In genomic region chr10:6269953-6270867, GRCh38 we compare ENCODE assay signal across 8 cellular contexts.
DNase-seq lines count a peak whose midpoint lies in the region; ATAC-seq lines count a peak whose summit lies in the region.

No MANE protein-coding gene starts in this region.

- peak overlapping the region; percentile 20 to 81 (median 44) for H3K4me3 Mint-ChIP-seq in immature natural killer cell

- ATAC-seq in GM19035 (IDR thresholded peaks at IDR 0.05; ENCODE audit: unreplicated experiment): peak; percentile 71
- ATAC-seq in HG03175 (IDR thresholded peaks at IDR 0.05; ENCODE audit: unreplicated experiment): peak; percentile 67

- peaks cover 3 to 10% (median 4%) of the 10 kb centered on the region in 3 donors for H3K27me3 Mint-ChIP-seq in immature natural killer cell (ENCODE audit: low read depth in 3 of 3)

- H3K4me1 Mint-ChIP-seq in immature natural killer cell: peaks cover 39 to 46% of the 10 kb centered on the region in 2 donors

- H3K9me3 Mint-ChIP-seq in immature natural killer cell: no peaks in the 10 kb centered on the region

- peak; percentile 43 to 65 for DNase-seq in activated CD4-positive, alpha-beta T cell treated with anti-CD3 and anti-CD28 coated beads, Interleukin-2, amount 50 U/mL, for 24 hours (ENCODE audit: low read depth in 1 of 2, low spot score in 1 of 2)
- peak; percentile 74 to 87 (median 77) for DNase-seq in immature natural killer cell
- peak; percentile 80 for DNase-seq in stimulated activated naive CD4-positive, alpha-beta T cell treated with Interleukin-2 at 50 U/mL for 16 hours (lab: John Stamatoyannopoulos, UW)
- no peak for DNase-seq in RPMI8226
- no peak for DNase-seq in NCI-H526 treated with DMSO at 0.1 percent for 48 hours (lab: John Stamatoyannopoulos, UW)
- no peak for DNase-seq in COLO668 (lab: John Stamatoyannopoulos, UW; ENCODE audit: unreplicated experiment)

- H3K27ac Mint-ChIP-seq in immature natural killer cell: peak overlapping the region; percentile 64 to 97 (median 94)

- no peaks in the 10 kb centered on the region for H3K36me3 Mint-ChIP-seq in immature natural killer cell

Comparison
In these comparisons a context has a peak if more than half of its experiments do, and no peak if none do; other contexts are left out.
1. DNase-seq: peak in activated CD4-positive, alpha-beta T cell treated with anti-CD3 and anti-CD28 coated beads, Interleukin-2, amount 50 U/mL, for 24 hours (2 of 2), immature natural killer cell (3 of 3) and stimulated activated naive CD4-positive, alpha-beta T cell treated with Interleukin-2 at 50 U/mL for 16 hours (single experiment); none in RPMI8226 (single experiment), NCI-H526 treated with DMSO at 0.1 percent for 48 hours (single experiment) and COLO668 (single experiment).